In genomic region chrX:1576201-1577101, GRCh38 we compare ENCODE assay signal across 21 cellular contexts. TPM values are rescaled to one million over a fixed set of nuclear protein-coding genes. Genes with fewer than 3 reads are reported as not detected.
DNase-seq lines count a peak whose midpoint lies in the region; ATAC-seq and TF ChIP-seq lines count a peak whose summit lies in the region.
"Had no signal": no experiment of that assay in that cellular context is flagged by ENCODE, and none has a peak within 500 bp of the region (broad histone marks: within the 10 kb centered on the region; RNA-seq: fewer than 3 reads in every experiment).

No MANE protein-coding gene starts in this region.

- H3K9me3 Mint-ChIP-seq in activated T-cell treated with anti-CD3 and anti-CD28 coated beads, Interleukin-2, amount 50 U/mL, for 24 hours: no peaks in the 10 kb centered on the region

- no peaks in the 10 kb centered on the region for H3K36me3 Mint-ChIP-seq in activated T-cell treated with anti-CD3 and anti-CD28 coated beads, Interleukin-2, amount 50 U/mL, for 24 hours (ENCODE audit: low read depth)

- no peak overlapping the region for H3K4me3 ChIP-seq in RWPE2 (ENCODE audit: severe bottlenecking)
- H3K4me3 ChIP-seq: GM23338, thyroid gland had no signal

- peaks cover 13% of the 10 kb centered on the region for H3K4me1 Mint-ChIP-seq in activated T-cell treated with anti-CD3 and anti-CD28 coated beads, Interleukin-2, amount 50 U/mL, for 24 hours (ENCODE audit: low read depth)
- H3K4me1 Mint-ChIP-seq: GM23338 had no signal

- peak; percentile 34 for DNase-seq in activated T-cell treated with anti-CD3 and anti-CD28 coated beads, Interleukin-2, amount 50 U/mL, for 24 hours
- DNase-seq in activated T-cell treated with anti-CD3 and anti-CD28 coated beads for 4 hours: no peak
- DNase-seq in RWPE2 (ENCODE audit: low spot score): peak; percentile 33
- DNase-seq in islet precursor cell: peak; percentile 31
- peak; percentile 35 for DNase-seq in ureter (ENCODE audit: low spot score)
- DNase-seq in foreskin keratinocyte: no peak
- DNase-seq in middle frontal gyrus (ENCODE audit: extremely low spot score, low spot score): no peak
- no peak for DNase-seq in omental fat pad (ENCODE audit: low spot score)
- DNase-seq: ACHN; activated naive CD4-positive, alpha-beta T cell treated with Interleukin-2 at 50 U/mL for 16 hours; foreskin fibroblast; hippocampal formation; kidney; mesenchymal stem cell; MV-4-11; NCI-H187 treated with DMSO at 0.1 percent for 48 hours; thyroid gland had no signal

- no peaks in the 10 kb centered on the region for H3K36me3 ChIP-seq in RWPE2 (ENCODE audit: low read depth)
- H3K36me3 ChIP-seq: thyroid gland had no signal

- no peak for ATAC-seq in RWPE2 (ENCODE audit: low read depth)
- ATAC-seq in foreskin keratinocyte: no peak
- no peak for ATAC-seq in omental fat pad (ENCODE audit: low FRiP score)
- ATAC-seq: GM23338, Right ventricle myocardium inferior had no signal

- H3K27ac Mint-ChIP-seq in activated T-cell treated with anti-CD3 and anti-CD28 coated beads, Interleukin-2, amount 50 U/mL, for 24 hours: no peak overlapping the region
- H3K27ac Mint-ChIP-seq: GM23338 had no signal

- no peak overlapping the region for H3K27ac ChIP-seq in RWPE2 (ENCODE audit: poor library complexity, severe bottlenecking)
- no peak overlapping the region for H3K27ac ChIP-seq in foreskin keratinocyte
- H3K27ac ChIP-seq: thyroid gland had no signal

- H3K27me3 Mint-ChIP-seq in activated T-cell treated with anti-CD3 and anti-CD28 coated beads, Interleukin-2, amount 50 U/mL, for 24 hours: no peaks in the 10 kb centered on the region

- H3K27me3 ChIP-seq in RWPE2 (ENCODE audit: insufficient read depth, poor library complexity, severe bottlenecking) (no peaks in the 10 kb centered on the region), foreskin keratinocyte (no peaks in the 10 kb centered on the region)
- H3K27me3 ChIP-seq: thyroid gland had no signal

- no peaks in the 10 kb centered on the region for H3K4me1 ChIP-seq in RWPE2 (ENCODE audit: insufficient read depth, poor library complexity, severe bottlenecking)
- no peaks in the 10 kb centered on the region for H3K4me1 ChIP-seq in foreskin keratinocyte
- H3K4me1 ChIP-seq: thyroid gland had no signal

- no peak for TF ChIP-seq CTCF in RWPE2 (IDR thresholded peaks at IDR 0.05; ENCODE audit: poor library complexity, severe bottlenecking)
- TF ChIP-seq CTCF in foreskin keratinocyte (conservative IDR thresholded peaks at IDR 0.05): no peak
- no peak for TF ChIP-seq CTCF in omental fat pad (IDR thresholded peaks at IDR 0.05)

- H3K4me3 Mint-ChIP-seq in activated T-cell treated with anti-CD3 and anti-CD28 coated beads, Interleukin-2, amount 50 U/mL, for 24 hours: no peak overlapping the region
- H3K4me3 Mint-ChIP-seq: GM23338 had no signal

- H3K9me3 ChIP-seq in RWPE2 (ENCODE audit: severe bottlenecking): no peaks in the 10 kb centered on the region
- H3K9me3 ChIP-seq: thyroid gland had no signal

RNA-seq across cellular contexts. Expression of gene AKAP17A, which starts 15.0 kb away (rescaled TPM):
- 45.1 TPM for total RNA-seq in ureter
- total RNA-seq in foreskin keratinocyte: 22.5 and 23.5 TPM in 2 replicates
- 14.3 and 14.6 TPM in 2 replicates for polyA plus RNA-seq in foreskin keratinocyte
- 10 to 100 TPM; 31.6 to 53.0 (median 46.9) TPM for total RNA-seq in omental fat pad

RNA-seq across cellular contexts. Expression of gene ASMT, which starts 38.4 kb away (rescaled TPM):
- total RNA-seq in ureter: 1.3 TPM
- not detected in 2 replicates for total RNA-seq in foreskin keratinocyte
- not detected in 2 replicates for polyA plus RNA-seq in foreskin keratinocyte
- total RNA-seq in omental fat pad: under 1 TPM in 1 of 4 donors, not detected in 3; 0.56 TPM
- total RNA-seq: endothelial cell of umbilical vein, Right ventricle myocardium inferior, thyroid gland had no signal
- polyA plus RNA-seq: endothelial cell of umbilical vein had no signal

RNA-seq across cellular contexts. Expression of gene P2RY8, which starts 39.5 kb away (rescaled TPM):
- total RNA-seq in ureter (3.4 TPM), foreskin keratinocyte (not detected in 2 replicates), omental fat pad (1 to 10 TPM; 1.7 to 5.5 (median 2.9) TPM)
- polyA plus RNA-seq in foreskin keratinocyte: not detected in 2 replicates
- total RNA-seq: endothelial cell of umbilical vein, GM23338 had no signal
- polyA plus RNA-seq: endothelial cell of umbilical vein, neural cell had no signal

Comparison
In these comparisons a context has a peak if more than half of its experiments do, and no peak if none do; other contexts are left out.
1. DNase-seq: peak in activated T-cell treated with anti-CD3 and anti-CD28 coated beads, Interleukin-2, amount 50 U/mL, for 24 hours (single experiment), RWPE2 (single experiment), islet precursor cell (single experiment) and ureter (single experiment); none in activated T-cell treated with anti-CD3 and anti-CD28 coated beads for 4 hours (single experiment), foreskin keratinocyte (0 of 2), middle frontal gyrus (single experiment) and omental fat pad (single experiment).